In genomic region chrX:114959729-114960128, GRCh38 we compare ENCODE assay signal across 2 cellular contexts.
TF ChIP-seq lines count a peak whose summit lies in the region.

No MANE protein-coding gene starts in this region.

TF ChIP-seq in liver, 16 proteins besides CTCF, POLR2A, EP300 and RAD21:
- no peak for TF ChIP-seq ZBTB33 (IDR thresholded peaks at IDR 0.05)
- no peak for TF ChIP-seq EGR1 (IDR thresholded peaks at IDR 0.05; ENCODE audit: low read depth in 2 of 2)
- TF ChIP-seq FOXA2 (IDR thresholded peaks at IDR 0.05), result no peak
- TF ChIP-seq JUND (IDR thresholded peaks at IDR 0.05), result no peak
- TF ChIP-seq HNF4A (conservative IDR thresholded peaks at IDR 0.05), result no peak
- TF ChIP-seq ATF3 (IDR thresholded peaks at IDR 0.05), result no peak
- no peak for TF ChIP-seq MAX (IDR thresholded peaks at IDR 0.05)
- no peak for TF ChIP-seq RXRA (IDR thresholded peaks at IDR 0.05)
- no peak for TF ChIP-seq YY1 (IDR thresholded peaks at IDR 0.05)
- TF ChIP-seq TAF1 (conservative IDR thresholded peaks at IDR 0.05), result no peak
- TF ChIP-seq NR2F2 (IDR thresholded peaks at IDR 0.05), result no peak

TF ChIP-seq in HepG2, 621 proteins besides CTCF, POLR2A, EP300 and RAD21 (continued from another document):
- TF ChIP-seq ZNF609 (CRISPR knock-in tag; IDR thresholded peaks at IDR 0.05; ENCODE audit: borderline replicate concordance) (no peak), ZNF552 (CRISPR knock-in tag; IDR thresholded peaks at IDR 0.05; ENCODE audit: borderline replicate concordance) (no peak), AGO2 (optimal IDR thresholded peaks at IDR 0.05; ENCODE audit: low read depth, low read length) (no peak), CBX2 (IDR thresholded peaks at IDR 0.05; ENCODE audit: low read depth, low read length) (no peak), CBX2 (CRISPR knock-in tag; IDR thresholded peaks at IDR 0.05; ENCODE audit: low read depth) (no peak), TBX3 (IDR thresholded peaks at IDR 0.05; ENCODE audit: borderline replicate concordance) (no peak), ZNF549 (CRISPR knock-in tag; IDR thresholded peaks at IDR 0.05) (no peak), ZUFSP (CRISPR knock-in tag; IDR thresholded peaks at IDR 0.05; ENCODE audit: borderline replicate concordance) (no peak), ESRRA (CRISPR knock-in tag; IDR thresholded peaks at IDR 0.05; ENCODE audit: low read depth) (no peak), ELK4 (CRISPR knock-in tag; IDR thresholded peaks at IDR 0.05; ENCODE audit: borderline replicate concordance) (no peak), ETV5 (CRISPR knock-in tag; IDR thresholded peaks at IDR 0.05; ENCODE audit: borderline replicate concordance) (no peak), ZFP41 (CRISPR knock-in tag; IDR thresholded peaks at IDR 0.05; ENCODE audit: borderline replicate concordance) (no peak), HDAC6 (IDR thresholded peaks at IDR 0.05; ENCODE audit: low read depth, low read length) (no peak), HNRNPUL1 (IDR thresholded peaks at IDR 0.05; ENCODE audit: low read depth, low read length) (no peak), THAP9 (CRISPR knock-in tag; IDR thresholded peaks at IDR 0.05; ENCODE audit: borderline replicate concordance) (no peak), SP1 (IDR thresholded peaks at IDR 0.05) (no peak), SP1 (CRISPR knock-in tag; IDR thresholded peaks at IDR 0.05) (no peak), KDM5A (IDR thresholded peaks at IDR 0.05; ENCODE audit: borderline replicate concordance, low read length) (no peak)
